In genomic region chr10:68278906-68279753, GRCh38 we compare ENCODE assay signal across 20 cellular contexts. TPM values are rescaled to one million over a fixed set of nuclear protein-coding genes. Genes with fewer than 3 reads are reported as not detected.
"Had no signal": no experiment of that assay in that cellular context is flagged by ENCODE, and none has a peak within 500 bp of the region (broad histone marks: within the 10 kb centered on the region; RNA-seq: fewer than 3 reads in every experiment).

No MANE protein-coding gene starts in this region.

RNA-seq across cellular contexts. Expression of gene ATOH7, which starts 47.2 kb away (rescaled TPM):
- total RNA-seq: activated B cell treated with CpG ODN at 0.5 μM for 24 hours; activated CD4-positive, alpha-beta memory T cell treated with anti-CD3 and anti-CD28 coated beads for 36 hours; activated CD4-positive, alpha-beta T cell treated with anti-CD3 and anti-CD28 coated beads, Interleukin-2, amount 10 ng/mL, durations not matched to agents 24 days and 14 days; activated CD8-positive, alpha-beta memory T cell treated with anti-CD3 and anti-CD28 coated beads for 36 hours; activated CD8-positive, alpha-beta T cell treated with anti-CD3 and anti-CD28 coated beads for 36 hours; activated naive CD4-positive, alpha-beta T cell treated with anti-CD3 and anti-CD28 coated beads for 36 hours; activated naive CD4-positive, alpha-beta T cell treated with anti-CD3 and anti-CD28 coated beads, Interleukin-2, amount 50 U/mL, for 72 hours; activated naive CD8-positive, alpha-beta T cell treated with anti-CD3 and anti-CD28 coated beads for 36 hours; activated T-cell treated with anti-CD3 and anti-CD28 coated beads, Interleukin-2, amount 50 U/mL, for 4 hours; activated T-cell treated with anti-CD3 and anti-CD28 coated beads, Interleukin-2, amount 50 U/mL, for 72 hours; activated T-helper 1 cell treated with anti-CD3 and anti-CD28 coated beads, Interleukin-12 subunit alpha, Interleukin-12 subunit beta, Interleukin-2, Interleukin-4 antibody, amounts not matched to agents 30 ng/mL and 10 ng/mL and 1 ng/mL, durations not matched to agents 14 hours and 24 hours and 36 hours; activated T-helper 17 cell treated with anti-CD3 and anti-CD28 coated beads, Interleukin-2, amount 50 U/mL, for 72 hours; astrocyte; body of pancreas; cardiac septum; T-cell; T-helper 1 cell treated with Interleukin-12 subunit alpha and Interleukin-12 subunit beta and Interleukin-4 antibody, amounts not matched to agents 30 ng/mL and 1 ng/mL, for 36 hours; T-helper 17 cell; T-helper 2 cell treated with Interferon-gamma antibody and Interleukin-4, amounts not matched to agents 100 ng/mL and 5 ng/mL, for 36 hours had no signal
- polyA plus RNA-seq: aorta had no signal
